Comparison of ENCODE assay signal across 12 cellular contexts in genomic region chr13:32142956-32143375, GRCh38.
A peak's percentile ranks its signal among the peaks of the same experiment; 100 is the strongest.
DNase-seq lines count a peak whose midpoint lies in the region; ATAC-seq, FAIRE-seq and TF ChIP-seq lines count a peak whose summit lies in the region.
"Had no signal": no experiment of that assay in that cellular context is flagged by ENCODE, and none has a peak within 500 bp of the region (broad histone marks: within the 10 kb centered on the region; RNA-seq: fewer than 3 reads in every experiment).

No MANE protein-coding gene starts in this region.

- CTCF ChIA-PET in HepG2 (lab: Yijun Ruan, JAX; ENCODE audit: low intra/inter-chr PET ratio, low total read pairs) = no interaction called here

- DNase-seq in DMS79 (lab: John Stamatoyannopoulos, UW) (peak; percentile 23), HTR-8/SVneo (ENCODE audit: insufficient read length, low spot score) (peak; percentile 9), cardiac fibroblast (ENCODE audit: low read depth in 2 of 2) (peak; percentile 41 to 80), HepG2 (ENCODE audit: low spot score) (peak; percentile 98), putamen (ENCODE audit: low spot score) (no peak), globus pallidus (ENCODE audit: low spot score) (no peak), T1000 (lab: John Stamatoyannopoulos, UW) (no peak)
- DNase-seq: Karpas-422; stimulated activated naive CD4-positive, alpha-beta T cell treated with Interleukin-2 at 50 U/mL for 16 hours; WERI-Rb-1 had no signal

- peak overlapping the region; percentile 56 for H3K4me2 ChIP-seq in HepG2 (ENCODE audit: low read depth, low read length)

- H3K36me3 ChIP-seq in HepG2 (replicated peaks in 1 of 2; ENCODE audit: control insufficient read depth in 1 of 2, insufficient read depth in 2 of 2, low read length in 2 of 2) = 0 out of 5 replicates have a peak, but pooled peaks cover 0 to 3% of the 10 kb centered on the region in 2 experiments

- no peak for TF ChIP-seq POLR2A in HepG2 (IDR thresholded peaks at IDR 0.05; ENCODE audit: insufficient read depth in 1 of 2, low read depth in 2 of 2, low read length in 2 of 2)

- H3K4me3 ChIP-seq in cardiac fibroblast (replicated peaks in 1 of 2; ENCODE audit: low read depth in 2 of 2, low read length in 2 of 2) = no peak overlapping the region
- no peak overlapping the region; a peak in 1 of 6 replicates for H3K4me3 ChIP-seq in HepG2 (replicated peaks in 1 of 3; ENCODE audit: insufficient read depth in 1 of 3, low read depth in 2 of 3, low read length in 3 of 3)

- FAIRE-seq in HTR-8/SVneo (lab: Jason Lieb, UNC) (no peak), HepG2 (lab: Jason Lieb, UNC) (peak; percentile 99)
- FAIRE-seq: G401.6 had no signal

- POLR2A ChIA-PET in HepG2 (lab: Yijun Ruan, JAX) = interaction anchor here (1.2 kb wide), 1 partner anchor 113 kb away, joined by 4 read pairs; no protein-coding TSS in a partner anchor

- H3K4me1 ChIP-seq in HepG2 (ENCODE audit: insufficient read depth, low read length) = peaks cover 69% of the 10 kb centered on the region

- H3K79me2 ChIP-seq in HepG2 (ENCODE audit: insufficient read depth, low read length) = no peaks in the 10 kb centered on the region

- in situ Hi-C loops in HepG2 (cut with HindIII; ENCODE audit: extremely low pct_ligation_motif_present, low pct_unique_long_range_greater_than_20kb) = loop anchor here (25.0 kb wide), 1 partner anchor 106 kb away; the partner anchor contains the start of gene FRY

- TF ChIP-seq RAD21 in HepG2 (CRISPR knock-in tag; IDR thresholded peaks at IDR 0.05) = peak; percentile 28; the same call in 1 of the 2 replicates

- peak overlapping the region; percentile 16; the same call in 1 of the 2 replicates for H3K9ac ChIP-seq in HepG2 (ENCODE audit: insufficient read depth, low read depth, low read length)

- H2AFZ ChIP-seq in HepG2 (ENCODE audit: low read length) = no peak overlapping the region

- peak; percentile 98 for ATAC-seq in HepG2
- no peak for ATAC-seq in HG03378 (IDR thresholded peaks at IDR 0.05; ENCODE audit: unreplicated experiment)

- intact Hi-C loops in HepG2 (cut with micrococcal nuclease; ENCODE audit: unreplicated experiment) = loop anchor here (5.0 kb wide), 2 partner anchors 61 to 126 kb away; no protein-coding TSS in a partner anchor

- peak overlapping the region; percentile 77 for H3K27ac ChIP-seq in HepG2 (ENCODE audit: extremely low read length, insufficient read depth, low read length)
- H3K27ac ChIP-seq: WERI-Rb-1 had no signal

- no peaks in the 10 kb centered on the region for H4K20me1 ChIP-seq in HepG2 (ENCODE audit: insufficient read depth, low read length)

- no peaks in the 10 kb centered on the region for H3K9me3 ChIP-seq in HepG2 (ENCODE audit: low read length)

- no peaks in the 10 kb centered on the region for H3K27me3 ChIP-seq in HepG2 (ENCODE audit: control insufficient read depth in 1 of 2, insufficient read depth in 2 of 2, low read length in 2 of 2)

- TF ChIP-seq CTCF in cardiac fibroblast (IDR thresholded peaks at IDR 0.05; ENCODE audit: low read depth, low read length) = no peak
- TF ChIP-seq CTCF in HepG2 (CRISPR knock-in tag; IDR thresholded peaks at IDR 0.05) = no peak

- TF ChIP-seq EP300 in HepG2 (IDR thresholded peaks at IDR 0.05; ENCODE audit: low read depth in 2 of 2, low read length in 2 of 2) (peak; percentile 92 to 97), HepG2 (CRISPR knock-in tag; IDR thresholded peaks at IDR 0.05; ENCODE audit: borderline replicate concordance) (peak; percentile 94)

- BruUV-seq in HepG2 (replicated peaks; lab: Mats Ljungman, UMichigan) = no TSS peak

TF ChIP-seq in HepG2, 621 proteins besides CTCF, POLR2A, EP300 and RAD21 (continues in another document):
- TF ChIP-seq MYC (CRISPR knock-in tag; IDR thresholded peaks at IDR 0.05; ENCODE audit: borderline replicate concordance) (peak; percentile 85), PAX8 (CRISPR knock-in tag; IDR thresholded peaks at IDR 0.05; ENCODE audit: borderline replicate concordance) (no peak), ZFAT (CRISPR knock-in tag; conservative IDR thresholded peaks at IDR 0.05) (no peak), SETDB1 (CRISPR knock-in tag; IDR thresholded peaks at IDR 0.05; ENCODE audit: borderline replicate concordance) (no peak), POGZ (CRISPR knock-in tag; IDR thresholded peaks at IDR 0.05) (peak; percentile 93), EEA1 (CRISPR knock-in tag; IDR thresholded peaks at IDR 0.05; ENCODE audit: borderline replicate concordance) (no peak), GPN1 (CRISPR knock-in tag; IDR thresholded peaks at IDR 0.05; ENCODE audit: borderline replicate concordance) (no peak), KAT7 (CRISPR knock-in tag; IDR thresholded peaks at IDR 0.05; ENCODE audit: borderline replicate concordance) (no peak), FOSL2 (CRISPR knock-in tag; IDR thresholded peaks at IDR 0.05) (peak; percentile 84), ZNF720 (CRISPR knock-in tag; IDR thresholded peaks at IDR 0.05) (no peak), ZNF619 (CRISPR knock-in tag; IDR thresholded peaks at IDR 0.05) (no peak), PITX1 (CRISPR knock-in tag; IDR thresholded peaks at IDR 0.05) (peak; percentile 91), SP4 (CRISPR knock-in tag; IDR thresholded peaks at IDR 0.05) (no peak), YEATS2 (CRISPR knock-in tag; IDR thresholded peaks at IDR 0.05; ENCODE audit: borderline replicate concordance) (peak; percentile 62; the same call in 1 of the 2 replicates), ZNF446 (CRISPR knock-in tag; IDR thresholded peaks at IDR 0.05) (no peak), ZNF546 (CRISPR knock-in tag; conservative IDR thresholded peaks at IDR 0.05) (no peak), ETV5 (CRISPR knock-in tag; IDR thresholded peaks at IDR 0.05; ENCODE audit: borderline replicate concordance) (peak; percentile 98), ASH2L (IDR thresholded peaks at IDR 0.05; ENCODE audit: insufficient read length, low read depth, low read length) (peak; percentile 65), ZNF512B (CRISPR knock-in tag; IDR thresholded peaks at IDR 0.05; ENCODE audit: borderline replicate concordance) (peak; percentile 49; the same call in 1 of the 2 replicates), ETV6 (CRISPR knock-in tag; conservative IDR thresholded peaks at IDR 0.05) (peak; percentile 66; the same call in 1 of the 2 replicates), ZNF432 (CRISPR knock-in tag; IDR thresholded peaks at IDR 0.05; ENCODE audit: borderline replicate concordance) (no peak), SMARCC2 (IDR thresholded peaks at IDR 0.05) (no peak), MXD4 (CRISPR knock-in tag; IDR thresholded peaks at IDR 0.05) (peak; percentile 29; the same call in 1 of the 2 replicates), TGIF2 (CRISPR knock-in tag; IDR thresholded peaks at IDR 0.05) (peak; percentile 61; the same call in 1 of the 2 replicates), RAD51 (IDR thresholded peaks at IDR 0.05; ENCODE audit: borderline replicate concordance) (no peak), ZNF749 (CRISPR knock-in tag; IDR thresholded peaks at IDR 0.05; ENCODE audit: borderline replicate concordance) (no peak), HNF4A (CRISPR knock-in tag; IDR thresholded peaks at IDR 0.05) (peak; percentile 100), BRF2 (CRISPR knock-in tag; IDR thresholded peaks at IDR 0.05) (no peak), ZBTB44 (CRISPR knock-in tag; IDR thresholded peaks at IDR 0.05) (no peak), GABPB1 (CRISPR knock-in tag; IDR thresholded peaks at IDR 0.05) (peak; percentile 62; the same call in 1 of the 2 replicates), NR2F6 (IDR thresholded peaks at IDR 0.05) (peak; percentile 87), NR2F6 (CRISPR knock-in tag; IDR thresholded peaks at IDR 0.05) (peak; percentile 91)

Comparison
In these comparisons a context has a peak if more than half of its experiments do, and no peak if none do; other contexts are left out.
1. DNase-seq: peak in DMS79 (single experiment), HTR-8/SVneo (single experiment), cardiac fibroblast (2 of 2) and HepG2 (single experiment); none in putamen (single experiment), globus pallidus (single experiment) and T1000 (single experiment).